ENCODE assay signal across 14 cellular contexts in the genomic region with DNA sequence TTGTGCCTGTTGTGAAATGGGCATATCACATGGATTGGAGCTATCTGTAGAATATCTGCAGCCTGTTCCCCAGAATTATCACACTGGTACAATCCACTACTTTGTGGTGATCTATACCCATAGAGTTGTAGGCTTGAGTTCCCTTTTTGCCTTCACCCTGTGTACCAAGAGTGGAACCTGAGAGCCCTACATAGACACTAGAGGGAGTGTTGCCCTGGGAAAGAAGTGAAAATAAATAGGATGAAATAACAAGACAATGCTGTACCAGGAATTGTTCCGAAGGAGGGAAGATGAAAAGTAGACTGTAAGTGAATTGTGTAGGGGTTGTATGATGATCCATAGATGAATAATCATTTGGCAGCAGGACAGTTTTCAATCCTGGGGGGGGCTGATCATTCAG. TPM values are rescaled to one million over a fixed set of nuclear protein-coding genes. Genes with fewer than 3 reads are reported as not detected.
A peak's percentile ranks its signal among the peaks of the same experiment; 100 is the strongest.
DNase-seq lines count a peak whose midpoint lies in the region; ATAC-seq and TF ChIP-seq lines count a peak whose summit lies in the region.
"Had no signal": no experiment of that assay in that cellular context is flagged by ENCODE, and none has a peak within 500 bp of the region (broad histone marks: within the 10 kb centered on the region; RNA-seq: fewer than 3 reads in every experiment).

No MANE protein-coding gene starts in this region.

- H3K36me3 Mint-ChIP-seq in neural progenitor cell: no peaks in the 10 kb centered on the region
- H3K36me3 Mint-ChIP-seq: activated naive CD4-positive, alpha-beta T cell treated with anti-CD3 and anti-CD28 coated beads, Interleukin-2, amount 50 U/mL, for 24 hours had no signal

- no peaks in the 10 kb centered on the region for H3K79me2 ChIP-seq in neural progenitor cell (ENCODE audit: low read depth)

- TF ChIP-seq CTCF in neural progenitor cell (IDR thresholded peaks at IDR 0.05) (peak; percentile 63), GM13976 (IDR thresholded peaks at IDR 0.05; ENCODE audit: borderline replicate concordance, control extremely low read depth, extremely low read depth, insufficient read depth, missing control alignments) (no peak)

- H3F3A ChIP-seq in neural progenitor cell (ENCODE audit: low read depth): no peaks in the 10 kb centered on the region

- no peak overlapping the region for H3K4me2 ChIP-seq in neural progenitor cell

- in situ Hi-C loops in GM13976 (cut with MboI; ENCODE audit: low sequenced_read_pairs, unreplicated experiment): no loop called here

- peaks cover 44% of the 10 kb centered on the region for H3K27me3 ChIP-seq in neural progenitor cell

- no peak overlapping the region for H3K4me3 ChIP-seq in neural progenitor cell

- DNase-seq in NCI-H1417 (lab: John Stamatoyannopoulos, UW): peak in 2 of 3 experiments; percentile 20 to 45
- no peak for DNase-seq in NCI-H1417 treated with DMSO at 0.1 percent for 48 hours (lab: John Stamatoyannopoulos, UW)
- peak; percentile 31 for DNase-seq in NCI-H146 treated with DMSO at 0.1 percent for 48 hours (lab: John Stamatoyannopoulos, UW; ENCODE audit: unreplicated experiment)
- DNase-seq in caudate nucleus (lab: John Stamatoyannopoulos, UW): no peak
- DNase-seq in neural progenitor cell (ENCODE audit: low spot score): peak; percentile 33
- no peak for DNase-seq in stimulated activated naive CD4-positive, alpha-beta T cell (lab: John Stamatoyannopoulos, UW)
- no peak for DNase-seq in GM13976 (ENCODE audit: low spot score)
- DNase-seq: effector memory CD8-positive, alpha-beta T cell had no signal

- H3K27ac ChIP-seq in caudate nucleus (ENCODE audit: low read depth, low read length) (peak overlapping the region; percentile 4), neural progenitor cell (no peak overlapping the region)

- H3K9me3 ChIP-seq in neural progenitor cell (ENCODE audit: low read depth): no peaks in the 10 kb centered on the region

- H3K4me1 ChIP-seq in neural progenitor cell: no peaks in the 10 kb centered on the region

- no peak overlapping the region for H3K4me3 Mint-ChIP-seq in neural progenitor cell
- H3K4me3 Mint-ChIP-seq: activated naive CD4-positive, alpha-beta T cell treated with anti-CD3 and anti-CD28 coated beads, Interleukin-2, amount 50 U/mL, for 24 hours; effector memory CD8-positive, alpha-beta T cell; T-helper 1 cell treated with Interleukin-12 subunit alpha and Interleukin-12 subunit beta and Interleukin-4 antibody, amounts not matched to agents 30 μg/mL and 1 μg/mL, for 36 hours had no signal

- no peak overlapping the region for H2AFZ ChIP-seq in neural progenitor cell (replicated peaks)

- no peaks in the 10 kb centered on the region for H3K36me3 ChIP-seq in neural progenitor cell

- H3K27ac Mint-ChIP-seq in neural progenitor cell: no peak overlapping the region
- H3K27ac Mint-ChIP-seq: activated naive CD4-positive, alpha-beta T cell treated with anti-CD3 and anti-CD28 coated beads, Interleukin-2, amount 50 U/mL, for 24 hours; effector memory CD8-positive, alpha-beta T cell; T-helper 1 cell treated with Interleukin-12 subunit alpha and Interleukin-12 subunit beta and Interleukin-4 antibody, amounts not matched to agents 30 μg/mL and 1 μg/mL, for 36 hours had no signal

- no peaks in the 10 kb centered on the region for H3K9me3 Mint-ChIP-seq in neural progenitor cell
- H3K9me3 Mint-ChIP-seq: activated naive CD4-positive, alpha-beta T cell treated with anti-CD3 and anti-CD28 coated beads, Interleukin-2, amount 50 U/mL, for 24 hours; effector memory CD8-positive, alpha-beta T cell; T-helper 1 cell treated with Interleukin-12 subunit alpha and Interleukin-12 subunit beta and Interleukin-4 antibody, amounts not matched to agents 30 μg/mL and 1 μg/mL, for 36 hours had no signal

- peaks cover 10% of the 10 kb centered on the region for H3K27me3 Mint-ChIP-seq in neural progenitor cell (ENCODE audit: insufficient read depth, low read depth)

- peaks cover 8% of the 10 kb centered on the region for H3K4me1 Mint-ChIP-seq in neural progenitor cell
- H3K4me1 Mint-ChIP-seq: activated naive CD4-positive, alpha-beta T cell treated with anti-CD3 and anti-CD28 coated beads, Interleukin-2, amount 50 U/mL, for 24 hours had no signal

- H4K20me1 ChIP-seq in neural progenitor cell (ENCODE audit: low read depth): no peaks in the 10 kb centered on the region

- no peak for ATAC-seq in GM18519 (IDR thresholded peaks at IDR 0.05; ENCODE audit: low FRiP score, unreplicated experiment)
- ATAC-seq: effector memory CD8-positive, alpha-beta T cell had no signal

- no peak overlapping the region for H3K9ac ChIP-seq in neural progenitor cell

RNA-seq across cellular contexts. Expression of gene SORCS3, which starts 9.0 kb away (rescaled TPM):
- 0.26 and 0.34 TPM in 2 replicates for total RNA-seq in neural progenitor cell (ENCODE audit: low replicate concordance)
- total RNA-seq: A172, Daoy, NCI-H460 had no signal

Comparison
In these comparisons a context has a peak if more than half of its experiments do, and no peak if none do; other contexts are left out.
1. DNase-seq: peak in NCI-H1417 (2 of 3), NCI-H146 treated with DMSO at 0.1 percent for 48 hours (single experiment) and neural progenitor cell (single experiment); none in NCI-H1417 treated with DMSO at 0.1 percent for 48 hours (single experiment), caudate nucleus (0 of 61), stimulated activated naive CD4-positive, alpha-beta T cell (0 of 6) and GM13976 (single experiment).